In genomic region chr1:46522184-46522968, GRCh38 we compare ENCODE assay signal across 1 cellular context.
TF ChIP-seq lines count a peak whose summit lies in the region.

No MANE protein-coding gene starts in this region.

TF ChIP-seq in K562, 482 proteins besides CTCF, POLR2A, EP300 and RAD21 (continued from another document and continues in another):
- TF ChIP-seq CREB5 (CRISPR knock-in tag; IDR thresholded peaks at IDR 0.05) (no peak), THRB (CRISPR knock-in tag; conservative IDR thresholded peaks at IDR 0.05) (no peak), TCF7 (IDR thresholded peaks at IDR 0.05; ENCODE audit: borderline replicate concordance) (peak; percentile 71; the same call in 1 of the 2 replicates), BCL6 (CRISPR knock-in tag; IDR thresholded peaks at IDR 0.05) (peak; percentile 94), NR2C2 (CRISPR knock-in tag; IDR thresholded peaks at IDR 0.05) (no peak), NR2C2 (tag; IDR thresholded peaks at IDR 0.05) (peak; percentile 68), EP400 (IDR thresholded peaks at IDR 0.05) (peak; percentile 91), RBM25 (IDR thresholded peaks at IDR 0.05; ENCODE audit: low read depth, low read length, severe bottlenecking) (peak; percentile 97), NRF1 (conservative IDR thresholded peaks at IDR 0.05 in 1 of 2, IDR thresholded peaks at IDR 0.05 in 1 of 2) (peak; percentile 76 to 79), RNF2 (IDR thresholded peaks at IDR 0.05) (peak; percentile 95), CEBPG (CRISPR knock-in tag; IDR thresholded peaks at IDR 0.05) (peak; percentile 6; the same call in 1 of the 2 replicates), CEBPG (tag; conservative IDR thresholded peaks at IDR 0.05 in 1 of 2, IDR thresholded peaks at IDR 0.05 in 1 of 2) (peak; percentile 80 to 88), NBN (IDR thresholded peaks at IDR 0.05; ENCODE audit: low read depth) (peak; percentile 99), HDAC6 (IDR thresholded peaks at IDR 0.05; ENCODE audit: low read depth, low read length) (no peak), ZBED1 (IDR thresholded peaks at IDR 0.05) (peak; percentile 22; the same call in 1 of the 2 replicates), HMGXB4 (CRISPR knock-in tag; IDR thresholded peaks at IDR 0.05) (peak; percentile 50; the same call in 1 of the 2 replicates), SMARCA4 (IDR thresholded peaks at IDR 0.05) (peak; percentile 97), CREB1 (IDR thresholded peaks at IDR 0.05) (peak; percentile 70), CREB1 (CRISPR knock-in tag; IDR thresholded peaks at IDR 0.05) (no peak), TBP (optimal IDR thresholded peaks at IDR 0.05; ENCODE audit: low read depth, low read length) (peak; percentile 33), ARID1B (IDR thresholded peaks at IDR 0.05) (peak; percentile 98), EHMT2 (IDR thresholded peaks at IDR 0.05) (peak; percentile 50; the same call in 1 of the 2 replicates), NFRKB (IDR thresholded peaks at IDR 0.05; ENCODE audit: low read depth) (peak; percentile 73; the same call in 1 of the 2 replicates), BCLAF1 (IDR thresholded peaks at IDR 0.05; ENCODE audit: borderline replicate concordance in 1 of 2, control insufficient read depth in 1 of 2, low read depth in 2 of 2, low read length in 1 of 2) (0 out of 4 replicates have a peak, but pooled peaks of 1 of the 2 experiments have one; percentile 32), ZBTB43 (CRISPR knock-in tag; IDR thresholded peaks at IDR 0.05) (peak; percentile 71; the same call in 1 of the 2 replicates), ARNT (IDR thresholded peaks at IDR 0.05) (peak; percentile 88 to 89; a peak in 2 of 4 replicates), MBD1 (CRISPR knock-in tag; IDR thresholded peaks at IDR 0.05) (no peak), ZNF274 (IDR thresholded peaks at IDR 0.05; ENCODE audit: borderline replicate concordance, low read depth, low read length) (peak; percentile 49; the same call in 1 of the 2 replicates), SOX6 (IDR thresholded peaks at IDR 0.05) (peak; percentile 99), ATF7 (IDR thresholded peaks at IDR 0.05) (peak; percentile 90), POLR2AphosphoS5 (IDR thresholded peaks at IDR 0.05; ENCODE audit: control insufficient read depth, insufficient read depth, low read depth, low read length) (peak; percentile 96), ZNF589 (CRISPR knock-in tag; IDR thresholded peaks at IDR 0.05; ENCODE audit: low read depth) (peak; percentile 81), KLF1 (tag; IDR thresholded peaks at IDR 0.05) (peak; percentile 74; the same call in 1 of the 2 replicates), CUX1 (CRISPR knock-in tag; IDR thresholded peaks at IDR 0.05) (0 out of 2 replicates have a peak, but pooled peaks have one; percentile 61), MCM5 (IDR thresholded peaks at IDR 0.05; ENCODE audit: low read depth) (no peak), ZSCAN32 (CRISPR knock-in tag; IDR thresholded peaks at IDR 0.05) (no peak), HSF4 (CRISPR knock-in tag; IDR thresholded peaks at IDR 0.05; ENCODE audit: borderline replicate concordance) (no peak), ZBTB17 (CRISPR knock-in tag; IDR thresholded peaks at IDR 0.05) (0 out of 2 replicates have a peak, but pooled peaks have one; percentile 32), EWSR1 (IDR thresholded peaks at IDR 0.05; ENCODE audit: borderline replicate concordance, low read depth, partially characterized antibody) (no peak), PYGO2 (tag; IDR thresholded peaks at IDR 0.05) (peak; percentile 61; the same call in 1 of the 2 replicates), TEAD4 (IDR thresholded peaks at IDR 0.05; ENCODE audit: low read length) (peak; percentile 99), TEAD4 (CRISPR knock-in tag; IDR thresholded peaks at IDR 0.05; ENCODE audit: borderline replicate concordance) (no peak), MXI1 (IDR thresholded peaks at IDR 0.05; ENCODE audit: low read depth, low read length) (peak; percentile 97), SMAD1 (IDR thresholded peaks at IDR 0.05; ENCODE audit: low read depth, low read length, partially characterized antibody) (peak; percentile 87), BRD9 (IDR thresholded peaks at IDR 0.05; ENCODE audit: low read depth, partially characterized antibody) (peak; percentile 53), ZBTB7A (IDR thresholded peaks at IDR 0.05; ENCODE audit: borderline replicate concordance, control insufficient read depth, low read depth, low read length) (peak; percentile 46; the same call in 1 of the 2 replicates), PREB (CRISPR knock-in tag; IDR thresholded peaks at IDR 0.05) (no peak), MEF2A (IDR thresholded peaks at IDR 0.05; ENCODE audit: control insufficient read depth, low read depth, low read length) (peak; percentile 72), GMEB1 (CRISPR knock-in tag; IDR thresholded peaks at IDR 0.05) (no peak)
